ENCODE assay signal across 8 cellular contexts in genomic region chr16:728131-728889, GRCh38. TPM values are rescaled to one million over a fixed set of nuclear protein-coding genes. Genes with fewer than 3 reads are reported as not detected.
DNase-seq lines count a peak whose midpoint lies in the region; ATAC-seq and TF ChIP-seq lines count a peak whose summit lies in the region.

No MANE protein-coding gene starts in this region.

- CTCF ChIA-PET in activated CD4-positive, alpha-beta T cell treated with anti-CD3 and anti-CD28 coated beads, Interleukin-2, amount 10 ng/mL, durations not matched to agents 7 days and 5 days (lab: Charles Lee) = interaction anchor here (1.0 to 2.6 kb wide), 3 partner anchors 12 to 57 kb away, joined by 4 to 9 read pairs (median 5); no protein-coding TSS in a partner anchor

- no peak overlapping the region for H3K27ac ChIP-seq in duodenal mucosa (ENCODE audit: low read depth, low read length)
- H3K27ac ChIP-seq in lung (ENCODE audit: low read depth in 1 of 2, low read length in 1 of 2) = no peak overlapping the region

- no peak for DNase-seq in CD14-positive monocyte (ENCODE audit: low spot score)
- DNase-seq in NCI-H2171 (lab: John Stamatoyannopoulos, UW) = peak; percentile 65
- peak; percentile 56 for DNase-seq in activated CD4-positive, alpha-beta T cell treated with anti-CD3 and anti-CD28 coated beads, Interleukin-2, amount 10 ng/mL, durations not matched to agents 7 days and 5 days
- no peak for DNase-seq in lung (ENCODE audit: low spot score)
- DNase-seq in stimulated activated naive CD4-positive, alpha-beta T cell (lab: John Stamatoyannopoulos, UW) = peak; percentile 11 to 44 (median 36)
- DNase-seq in ecto neural progenitor cell (ENCODE audit: low spot score) = no peak

- no peak overlapping the region for H3K27ac Mint-ChIP-seq in CD14-positive monocyte
- no peak overlapping the region for H3K27ac Mint-ChIP-seq in activated CD4-positive, alpha-beta T cell treated with anti-CD3 and anti-CD28 coated beads, Interleukin-2, amount 10 ng/mL, durations not matched to agents 7 days and 5 days

- intact Hi-C loops in CD14-positive monocyte (cut with micrococcal nuclease) = no loop called here

- H3K36me3 ChIP-seq in duodenal mucosa (ENCODE audit: control insufficient read depth in 1 of 2, insufficient read depth in 2 of 2, low read length in 2 of 2) (peaks cover 9% of the 10 kb centered on the region in 2 donors), lung (ENCODE audit: control insufficient read depth in 2 of 2, insufficient read depth in 2 of 2, low read length in 2 of 2) (peaks cover 0 to 17% of the 10 kb centered on the region in 2 donors)

- H3K4me1 Mint-ChIP-seq in CD14-positive monocyte = peaks cover 7% of the 10 kb centered on the region
- no peaks in the 10 kb centered on the region for H3K4me1 Mint-ChIP-seq in activated CD4-positive, alpha-beta T cell treated with anti-CD3 and anti-CD28 coated beads, Interleukin-2, amount 10 ng/mL, durations not matched to agents 7 days and 5 days

- peaks cover 14 to 21% of the 10 kb centered on the region in 2 donors for H3K36me3 Mint-ChIP-seq in CD14-positive monocyte
- H3K36me3 Mint-ChIP-seq in activated CD4-positive, alpha-beta T cell treated with anti-CD3 and anti-CD28 coated beads, Interleukin-2, amount 10 ng/mL, durations not matched to agents 7 days and 5 days (ENCODE audit: low read depth) = no peaks in the 10 kb centered on the region

- TF ChIP-seq CTCF in CD14-positive monocyte (IDR thresholded peaks at IDR 0.05) = no peak
- TF ChIP-seq CTCF in lung (IDR thresholded peaks at IDR 0.05; ENCODE audit: control extremely low read depth, extremely low read depth) = no peak

- H3K9me3 Mint-ChIP-seq in CD14-positive monocyte = no peaks in the 10 kb centered on the region
- H3K9me3 Mint-ChIP-seq in activated CD4-positive, alpha-beta T cell treated with anti-CD3 and anti-CD28 coated beads, Interleukin-2, amount 10 ng/mL, durations not matched to agents 7 days and 5 days = no peaks in the 10 kb centered on the region

- H3K9me3 ChIP-seq in duodenal mucosa (ENCODE audit: control insufficient read depth in 1 of 2, low read length in 2 of 2) = no peaks in the 10 kb centered on the region
- no peaks in the 10 kb centered on the region for H3K9me3 ChIP-seq in lung (ENCODE audit: control insufficient read depth in 2 of 2, insufficient read depth in 1 of 2, low read length in 1 of 2)

- peaks cover 0 to 18% of the 10 kb centered on the region in 2 donors for H3K4me1 ChIP-seq in duodenal mucosa (ENCODE audit: control insufficient read depth in 1 of 2, insufficient read depth in 2 of 2, low read length in 2 of 2)
- peaks cover 0 to 8% of the 10 kb centered on the region in 2 donors for H3K4me1 ChIP-seq in lung (ENCODE audit: control insufficient read depth in 2 of 2, insufficient read depth in 2 of 2, low read length in 2 of 2)

- H3K9ac ChIP-seq in duodenal mucosa (ENCODE audit: low read depth in 1 of 2, low read length in 2 of 2) = no peak overlapping the region

- POLR2A ChIA-PET in activated CD4-positive, alpha-beta T cell treated with anti-CD3 and anti-CD28 coated beads, Interleukin-2, amount 10 ng/mL, durations not matched to agents 7 days and 5 days (lab: Charles Lee) = no interaction called here

- ATAC-seq in GM19455 (IDR thresholded peaks at IDR 0.05; ENCODE audit: unreplicated experiment) (peak; percentile 38), lung (ENCODE audit: insufficient read depth, low FRiP score) (peak; percentile 23)

- H3K27me3 ChIP-seq in duodenal mucosa (ENCODE audit: control insufficient read depth in 1 of 2, insufficient read depth in 2 of 2, low read length in 2 of 2) (peaks cover 15 to 22% of the 10 kb centered on the region in 2 donors), lung (ENCODE audit: control insufficient read depth, insufficient read depth) (no peaks in the 10 kb centered on the region)

- 1 to 2% methylated on average over 68 to 80 of the region's 80 CpGs for WGBS in lung, 2 donors

- peak overlapping the region; percentile 31 to 72 for H3K4me3 Mint-ChIP-seq in CD14-positive monocyte
- H3K4me3 Mint-ChIP-seq in activated CD4-positive, alpha-beta T cell treated with anti-CD3 and anti-CD28 coated beads, Interleukin-2, amount 10 ng/mL, durations not matched to agents 7 days and 5 days = no peak overlapping the region

- peak overlapping the region; percentile 29 to 54 for H3K4me3 ChIP-seq in duodenal mucosa (ENCODE audit: low read depth in 1 of 2, low read length in 2 of 2)
- no peak overlapping the region for H3K4me3 ChIP-seq in lung

- H3K27me3 Mint-ChIP-seq in CD14-positive monocyte (ENCODE audit: low read depth in 3 of 3) = peaks cover 11 to 46% (median 20%) of the 10 kb centered on the region in 3 donors
- no peaks in the 10 kb centered on the region for H3K27me3 Mint-ChIP-seq in activated CD4-positive, alpha-beta T cell treated with anti-CD3 and anti-CD28 coated beads, Interleukin-2, amount 10 ng/mL, durations not matched to agents 7 days and 5 days

RNA-seq across cellular contexts. Expression of gene HAGHL, which starts 1.4 kb away (rescaled TPM):
- polyA plus RNA-seq in CD14-positive monocyte (1 to 10 TPM in 1 of 2 donors, under 1 TPM in 1; 0.60 to 1.5 TPM), lung (10 to 100 TPM; 13.0 to 13.1 TPM)
- 1 to 10 TPM; 5.0 to 5.7 TPM for total RNA-seq in activated CD4-positive, alpha-beta T cell treated with anti-CD3 and anti-CD28 coated beads, Interleukin-2, amount 10 ng/mL, durations not matched to agents 7 days and 5 days
- 10 to 100 TPM in 1 of 2 donors, 1 to 10 TPM in 1; 4.1 to 26.7 TPM for total RNA-seq in lung

RNA-seq across cellular contexts. Expression of gene CCDC78, which starts 2.1 kb away (rescaled TPM):
- polyA plus RNA-seq in CD14-positive monocyte = not detected
- 1 to 10 TPM; 1.6 to 2.3 TPM for total RNA-seq in activated CD4-positive, alpha-beta T cell treated with anti-CD3 and anti-CD28 coated beads, Interleukin-2, amount 10 ng/mL, durations not matched to agents 7 days and 5 days
- 10 to 100 TPM; 35.7 to 71.6 TPM for total RNA-seq in lung
- polyA plus RNA-seq in lung = 10 to 100 TPM; 25.6 to 38.3 TPM

RNA-seq across cellular contexts. Expression of gene ANTKMT, which starts 7.4 kb away (rescaled TPM):
- polyA plus RNA-seq in CD14-positive monocyte (10 to 100 TPM; 34.4 to 56.3 TPM), lung (10 to 100 TPM; 35.5 to 56.3 TPM)
- 1 to 10 TPM; 5.5 to 8.7 TPM for total RNA-seq in activated CD4-positive, alpha-beta T cell treated with anti-CD3 and anti-CD28 coated beads, Interleukin-2, amount 10 ng/mL, durations not matched to agents 7 days and 5 days
- total RNA-seq in lung = 10 to 100 TPM in 1 of 2 donors, 1 to 10 TPM in 1; 9.2 to 65.7 TPM

RNA-seq across cellular contexts. Expression of gene CIAO3, which starts 12.5 kb away (rescaled TPM):
- polyA plus RNA-seq in CD14-positive monocyte (10 to 100 TPM in 1 of 2 donors, 1 to 10 TPM in 1; 8.6 to 11.8 TPM), lung (10 to 100 TPM; 21.0 to 30.2 TPM)
- 10 to 100 TPM; 39.5 to 39.9 TPM for total RNA-seq in activated CD4-positive, alpha-beta T cell treated with anti-CD3 and anti-CD28 coated beads, Interleukin-2, amount 10 ng/mL, durations not matched to agents 7 days and 5 days
- total RNA-seq in lung = 10 to 100 TPM; 31.2 to 40.6 TPM

RNA-seq across cellular contexts. Expression of gene METRN, which starts 13.4 kb away (rescaled TPM):
- 1 to 10 TPM in 1 of 2 donors, under 1 TPM in 1; 0.97 to 5.4 TPM for polyA plus RNA-seq in CD14-positive monocyte
- total RNA-seq in activated CD4-positive, alpha-beta T cell treated with anti-CD3 and anti-CD28 coated beads, Interleukin-2, amount 10 ng/mL, durations not matched to agents 7 days and 5 days = 1 to 10 TPM; 2.5 to 3.0 TPM
- total RNA-seq in lung = 10 to 100 TPM; 10.9 to 67.3 TPM
- polyA plus RNA-seq in lung = 10 to 100 TPM; 30.3 to 52.7 TPM

Comparison
In these comparisons a context has a peak if more than half of its experiments do, and no peak if none do; other contexts are left out.
1. DNase-seq: peak in NCI-H2171 (single experiment), activated CD4-positive, alpha-beta T cell treated with anti-CD3 and anti-CD28 coated beads, Interleukin-2, amount 10 ng/mL, durations not matched to agents 7 days and 5 days (single experiment) and stimulated activated naive CD4-positive, alpha-beta T cell (6 of 6); none in CD14-positive monocyte (single experiment), lung (single experiment) and ecto neural progenitor cell (single experiment).
2. RNA of gene CCDC78, which starts 2.1 kb away (total RNA-seq): 35.7 to 71.6 TPM in lung; 1.6 to 2.3 TPM in activated CD4-positive, alpha-beta T cell treated with anti-CD3 and anti-CD28 coated beads, Interleukin-2, amount 10 ng/mL, durations not matched to agents 7 days and 5 days; every median in the first group is over 10 times any median in the second.